ENCODE assay signal across 16 cellular contexts in genomic region chr9:91847576-91847975, GRCh38.
A peak's percentile ranks its signal among the peaks of the same experiment; 100 is the strongest.
DNase-seq lines count a peak whose midpoint lies in the region; ATAC-seq, FAIRE-seq and TF ChIP-seq lines count a peak whose summit lies in the region.
"Had no signal": no experiment of that assay in that cellular context is flagged by ENCODE, and none has a peak within 500 bp of the region (broad histone marks: within the 10 kb centered on the region; RNA-seq: fewer than 3 reads in every experiment).

No MANE protein-coding gene starts in this region.

- no peaks in the 10 kb centered on the region for H3K27me3 ChIP-seq in kidney epithelial cell (ENCODE audit: control insufficient read depth, insufficient read depth, low read length)
- no peaks in the 10 kb centered on the region for H3K27me3 ChIP-seq in suprapubic skin
- H3K27me3 ChIP-seq: Peyer's patch had no signal

- no peaks in the 10 kb centered on the region for H3K9me3 Mint-ChIP-seq in activated CD4-positive, alpha-beta T cell treated with anti-CD3 and anti-CD28 coated beads, Interleukin-2, amount 10 ng/mL, durations not matched to agents 7 days and 5 days
- no peaks in the 10 kb centered on the region for H3K9me3 Mint-ChIP-seq in brain

- peaks cover 26% of the 10 kb centered on the region for H3K4me1 Mint-ChIP-seq in activated CD4-positive, alpha-beta T cell treated with anti-CD3 and anti-CD28 coated beads, Interleukin-2, amount 10 ng/mL, durations not matched to agents 7 days and 5 days
- peaks cover 43% of the 10 kb centered on the region for H3K4me1 Mint-ChIP-seq in brain

- TF ChIP-seq EP300 in suprapubic skin (IDR thresholded peaks at IDR 0.05) = no peak

- CTCF ChIA-PET in activated CD4-positive, alpha-beta T cell treated with anti-CD3 and anti-CD28 coated beads, Interleukin-2, amount 10 ng/mL, durations not matched to agents 7 days and 5 days (lab: Charles Lee) = no interaction called here

- H3K36me3 ChIP-seq in kidney epithelial cell (ENCODE audit: control insufficient read depth, insufficient read depth, low read length) = no peaks in the 10 kb centered on the region
- no peaks in the 10 kb centered on the region for H3K36me3 ChIP-seq in suprapubic skin
- H3K36me3 ChIP-seq: Peyer's patch had no signal

- no peak overlapping the region for H3K4me3 ChIP-seq in kidney epithelial cell (ENCODE audit: low read depth, low read length)
- H3K4me3 ChIP-seq in suprapubic skin = no peak overlapping the region
- H3K4me3 ChIP-seq: Peyer's patch had no signal

- ATAC-seq in stimulated activated naive CD8-positive, alpha-beta T cell treated with anti-CD3 and anti-CD28 coated beads, Interleukin-15, Interleukin-2, amounts not matched to agents 100 U/mL and 50 U/mL, for 24 hours = no peak

- peaks cover 13% of the 10 kb centered on the region for H3K4me1 ChIP-seq in suprapubic skin

- DNase-seq in activated CD4-positive, alpha-beta T cell treated with anti-CD3 and anti-CD28 coated beads, Interleukin-2, amount 10 ng/mL, durations not matched to agents 7 days and 5 days = peak; percentile 11
- DNase-seq in activated CD4-positive, alpha-beta T cell treated with anti-CD3 and anti-CD28 coated beads, Interleukin-2, amount 50 U/mL, for 4 hours = no peak
- DNase-seq in kidney epithelial cell (ENCODE audit: low read depth) (peak; percentile 56), suprapubic skin (ENCODE audit: low spot score in 2 of 2) (no peak), D721Med (ENCODE audit: insufficient read length, low spot score) (no peak), T-helper 1 cell (no peak)
- DNase-seq in stimulated activated naive CD8-positive, alpha-beta T cell treated with anti-CD3 and anti-CD28 coated beads, Interleukin-15, Interleukin-2, amounts not matched to agents 100 U/mL and 50 U/mL, for 24 hours = no peak
- DNase-seq: cerebellar nuclear complex; GDM1; GOT3; Peyer's patch; stimulated activated CD8-positive, alpha-beta memory T cell treated with anti-CD3 and anti-CD28 coated beads, Interleukin-4, amount 100 ng/mL, for 48 hours had no signal

- TF ChIP-seq CTCF in brain (conservative IDR thresholded peaks at IDR 0.05) (no peak), kidney epithelial cell (IDR thresholded peaks at IDR 0.05; ENCODE audit: insufficient read depth, low read length, poor library complexity, severe bottlenecking) (no peak), suprapubic skin (IDR thresholded peaks at IDR 0.05) (no peak), D721Med (IDR thresholded peaks at IDR 0.05; ENCODE audit: insufficient read depth, missing control alignments) (no peak)

- 23% methylated on average over 9 of the region's 12 CpGs for WGBS in suprapubic skin

- H3K4me3 Mint-ChIP-seq in activated CD4-positive, alpha-beta T cell treated with anti-CD3 and anti-CD28 coated beads, Interleukin-2, amount 10 ng/mL, durations not matched to agents 7 days and 5 days = no peak overlapping the region
- peak overlapping the region in 3 of 5 experiments; percentile 15 to 43 (median 33) for H3K4me3 Mint-ChIP-seq in brain

- TF ChIP-seq POLR2A in suprapubic skin (IDR thresholded peaks at IDR 0.05) = no peak

- H3K9me3 ChIP-seq in suprapubic skin = no peaks in the 10 kb centered on the region
- H3K9me3 ChIP-seq: Peyer's patch had no signal

- POLR2A ChIA-PET in activated CD4-positive, alpha-beta T cell treated with anti-CD3 and anti-CD28 coated beads, Interleukin-2, amount 10 ng/mL, durations not matched to agents 7 days and 5 days (lab: Charles Lee) = no interaction called here

- no peak for FAIRE-seq in D721Med (lab: Jason Lieb, UNC)
- FAIRE-seq: A204.1, TTC549 had no signal

- H3K27me3 Mint-ChIP-seq in activated CD4-positive, alpha-beta T cell treated with anti-CD3 and anti-CD28 coated beads, Interleukin-2, amount 10 ng/mL, durations not matched to agents 7 days and 5 days = peaks cover 6% of the 10 kb centered on the region
- H3K27me3 Mint-ChIP-seq in brain = peaks cover 2% of the 10 kb centered on the region

- H3K27ac ChIP-seq in suprapubic skin = peak overlapping the region; percentile 4
- H3K27ac ChIP-seq: KMS-11, Peyer's patch had no signal

- no peak overlapping the region for H3K27ac Mint-ChIP-seq in activated CD4-positive, alpha-beta T cell treated with anti-CD3 and anti-CD28 coated beads, Interleukin-2, amount 10 ng/mL, durations not matched to agents 7 days and 5 days
- H3K27ac Mint-ChIP-seq in brain = peak overlapping the region in 3 of 5 experiments; percentile 32 to 78 (median 70)

- H3K36me3 Mint-ChIP-seq in activated CD4-positive, alpha-beta T cell treated with anti-CD3 and anti-CD28 coated beads, Interleukin-2, amount 10 ng/mL, durations not matched to agents 7 days and 5 days (ENCODE audit: low read depth) = no peaks in the 10 kb centered on the region
- H3K36me3 Mint-ChIP-seq in brain = no peaks in the 10 kb centered on the region

Comparison
In these comparisons a context has a peak if more than half of its experiments do, and no peak if none do; other contexts are left out.
1. DNase-seq: peak in activated CD4-positive, alpha-beta T cell treated with anti-CD3 and anti-CD28 coated beads, Interleukin-2, amount 10 ng/mL, durations not matched to agents 7 days and 5 days (single experiment) and kidney epithelial cell (single experiment); none in activated CD4-positive, alpha-beta T cell treated with anti-CD3 and anti-CD28 coated beads, Interleukin-2, amount 50 U/mL, for 4 hours (0 of 2), suprapubic skin (0 of 2), D721Med (single experiment), T-helper 1 cell (0 of 5) and stimulated activated naive CD8-positive, alpha-beta T cell treated with anti-CD3 and anti-CD28 coated beads, Interleukin-15, Interleukin-2, amounts not matched to agents 100 U/mL and 50 U/mL, for 24 hours (single experiment).